15 cellular contexts compared by ENCODE assay signal in genomic region chr9:128903871-128904371, GRCh38. TPM values are rescaled to one million over a fixed set of nuclear protein-coding genes. Genes with fewer than 3 reads are reported as not detected.
DNase-seq lines count a peak whose midpoint lies in the region; ATAC-seq, FAIRE-seq and TF ChIP-seq lines count a peak whose summit lies in the region.
"Had no signal": no experiment of that assay in that cellular context is flagged by ENCODE, and none has a peak within 500 bp of the region (broad histone marks: within the 10 kb centered on the region; RNA-seq: fewer than 3 reads in every experiment).

No MANE protein-coding gene starts in this region.

- no peaks in the 10 kb centered on the region for H3K9me3 ChIP-seq in keratinocyte (ENCODE audit: control insufficient read depth, low read depth, low read length)
- H3K9me3 ChIP-seq: stomach had no signal

- intact Hi-C loops in activated T-helper 2 cell treated with anti-CD3 and anti-CD28 coated beads, Interferon-gamma antibody, Interleukin-2, Interleukin-4, amounts not matched to agents 10 μg/mL and 5 μg/mL and 100 μg/mL, durations not matched to agents 14 hours and 24 hours and 36 hours (cut with micrococcal nuclease), result loop anchor here (2.0 kb wide), 2 partner anchors 21 to 43 kb away; partner anchors contain the start of genes DOLK, LRRC8A and NUP188

- H3K36me3 ChIP-seq in ACC112 (ENCODE audit: insufficient read depth, low read length), result peaks cover 22% of the 10 kb centered on the region
- peaks cover 19 to 62% of the 10 kb centered on the region in 2 experiments for H3K36me3 ChIP-seq in keratinocyte (ENCODE audit: control insufficient read depth in 2 of 2, extremely low read depth in 1 of 2, insufficient read depth in 2 of 2, low read length in 2 of 2)

- H3K36me3 Mint-ChIP-seq in activated T-helper 2 cell treated with anti-CD3 and anti-CD28 coated beads, Interferon-gamma antibody, Interleukin-2, Interleukin-4, amounts not matched to agents 10 μg/mL and 5 μg/mL and 100 μg/mL, durations not matched to agents 14 hours and 24 hours and 36 hours (ENCODE audit: low read depth), result peaks cover 29% of the 10 kb centered on the region

- no peak for ATAC-seq in GM21515 (IDR thresholded peaks at IDR 0.05; ENCODE audit: unreplicated experiment)

- no peaks in the 10 kb centered on the region for H3K9me3 Mint-ChIP-seq in activated T-helper 2 cell treated with anti-CD3 and anti-CD28 coated beads, Interferon-gamma antibody, Interleukin-2, Interleukin-4, amounts not matched to agents 10 μg/mL and 5 μg/mL and 100 μg/mL, durations not matched to agents 14 hours and 24 hours and 36 hours

- H4K20me1 ChIP-seq in keratinocyte (ENCODE audit: control insufficient read depth, extremely low read depth, insufficient read depth, low read length), result no peaks in the 10 kb centered on the region

- peaks cover 32% of the 10 kb centered on the region for H3K4me1 ChIP-seq in ACC112 (ENCODE audit: control insufficient read depth, insufficient read depth, low read length, unreplicated experiment)
- peaks cover 47% of the 10 kb centered on the region for H3K4me1 ChIP-seq in keratinocyte (ENCODE audit: control insufficient read depth, extremely low read depth, insufficient read depth, low read length)
- H3K4me1 ChIP-seq: parathyroid adenoma had no signal

- H3K27me3 ChIP-seq in ACC112 (ENCODE audit: insufficient read depth, low read length) (no peaks in the 10 kb centered on the region), keratinocyte (ENCODE audit: control insufficient read depth, extremely low read depth, insufficient read depth, low read length) (no peaks in the 10 kb centered on the region)
- H3K27me3 ChIP-seq: stomach had no signal

- H3K4me3 ChIP-seq in ACC112 (ENCODE audit: low read depth, low read length) (no peak overlapping the region), keratinocyte (ENCODE audit: control insufficient read depth in 2 of 3, extremely low read depth in 1 of 3, insufficient read depth in 2 of 3, low read depth in 1 of 3, low read length in 3 of 3) (no peak overlapping the region)
- H3K4me3 ChIP-seq: stomach had no signal

- no peak overlapping the region for H3K4me3 Mint-ChIP-seq in activated T-helper 2 cell treated with anti-CD3 and anti-CD28 coated beads, Interferon-gamma antibody, Interleukin-2, Interleukin-4, amounts not matched to agents 10 μg/mL and 5 μg/mL and 100 μg/mL, durations not matched to agents 14 hours and 24 hours and 36 hours (ENCODE audit: low read depth)

- H3K9me1 ChIP-seq in keratinocyte (ENCODE audit: control insufficient read depth, extremely low read depth, insufficient read depth, low read length), result no peaks in the 10 kb centered on the region

- H3K27ac Mint-ChIP-seq in activated T-helper 2 cell treated with anti-CD3 and anti-CD28 coated beads, Interferon-gamma antibody, Interleukin-2, Interleukin-4, amounts not matched to agents 10 μg/mL and 5 μg/mL and 100 μg/mL, durations not matched to agents 14 hours and 24 hours and 36 hours, result peak overlapping the region; percentile 69

- H2AFZ ChIP-seq in ACC112 (ENCODE audit: low read length, unreplicated experiment), result no peak overlapping the region
- no peak overlapping the region for H2AFZ ChIP-seq in keratinocyte (ENCODE audit: control insufficient read depth, low read length)
- H2AFZ ChIP-seq: parathyroid adenoma had no signal

- TF ChIP-seq CTCF in keratinocyte (optimal IDR thresholded peaks at IDR 0.05 in 1 of 3, IDR thresholded peaks at IDR 0.05 in 1 of 3, conservative IDR thresholded peaks at IDR 0.05 in 1 of 3; ENCODE audit: extremely low read depth in 1 of 3, insufficient read depth in 2 of 3, low read length in 3 of 3), result no peak

- dilution Hi-C loops in keratinocyte (cut with MboI; ENCODE audit: extremely low pct_ligation_motif_present, low sequenced_read_pairs), result no loop called here

- H3K4me2 ChIP-seq in keratinocyte (ENCODE audit: control insufficient read depth, extremely low read depth, insufficient read depth, low read depth, low read length), result no peak overlapping the region

- DNase-seq in EH (ENCODE audit: low read depth), result peak; percentile 52
- no peak for DNase-seq in activated T-helper 2 cell treated with anti-CD3 and anti-CD28 coated beads, Interferon-gamma antibody, Interleukin-2, Interleukin-4, amounts not matched to agents 10 μg/mL and 5 μg/mL and 100 μg/mL, durations not matched to agents 14 hours and 24 hours and 36 hours (ENCODE audit: low spot score)
- no peak for DNase-seq in keratinocyte (ENCODE audit: low read depth, low spot score)
- no peak for DNase-seq in foreskin melanocyte
- DNase-seq in nucleus accumbens (lab: John Stamatoyannopoulos, UW), result no peak
- DNase-seq in DMS79 treated with DMSO at 0.1 percent for 48 hours (lab: John Stamatoyannopoulos, UW), result no peak
- DNase-seq: cerebellar nuclear complex, KBM-7, NCI-H2081, stomach had no signal

- no peak for FAIRE-seq in keratinocyte (lab: Jason Lieb, UNC)
- FAIRE-seq: GM19239, H54 had no signal

- H3K79me2 ChIP-seq in ACC112 (ENCODE audit: control insufficient read depth, insufficient read depth, low read length, unreplicated experiment) (peaks cover 33% of the 10 kb centered on the region), keratinocyte (ENCODE audit: control insufficient read depth, insufficient read depth, low read length) (peaks cover 64% of the 10 kb centered on the region)

- peak overlapping the region; percentile 15 for H3K9ac ChIP-seq in keratinocyte (ENCODE audit: control insufficient read depth, extremely low read depth, insufficient read depth, low read length)
- H3K9ac ChIP-seq: parathyroid adenoma had no signal

- H3K27me3 Mint-ChIP-seq in activated T-helper 2 cell treated with anti-CD3 and anti-CD28 coated beads, Interferon-gamma antibody, Interleukin-2, Interleukin-4, amounts not matched to agents 10 μg/mL and 5 μg/mL and 100 μg/mL, durations not matched to agents 14 hours and 24 hours and 36 hours (ENCODE audit: low read depth), result no peaks in the 10 kb centered on the region

- peaks cover 44% of the 10 kb centered on the region for H3K4me1 Mint-ChIP-seq in activated T-helper 2 cell treated with anti-CD3 and anti-CD28 coated beads, Interferon-gamma antibody, Interleukin-2, Interleukin-4, amounts not matched to agents 10 μg/mL and 5 μg/mL and 100 μg/mL, durations not matched to agents 14 hours and 24 hours and 36 hours (ENCODE audit: low read depth)

- H3K27ac ChIP-seq in ACC112 (ENCODE audit: low read depth, low read length), result peak overlapping the region; percentile 64; the same call in 1 of the 2 replicates
- H3K27ac ChIP-seq in keratinocyte (ENCODE audit: control insufficient read depth, insufficient read depth, low read length), result peak overlapping the region; percentile 67
- H3K27ac ChIP-seq: parathyroid adenoma had no signal

RNA-seq across cellular contexts. Expression of gene PHYHD1, which starts 16.9 kb away (rescaled TPM):
- 0.44 and 0.68 TPM in 2 replicates for total RNA-seq in activated T-helper 2 cell treated with anti-CD3 and anti-CD28 coated beads, Interferon-gamma antibody, Interleukin-2, Interleukin-4, amounts not matched to agents 10 μg/mL and 5 μg/mL and 100 μg/mL, durations not matched to agents 14 hours and 24 hours and 36 hours
- polyA plus RNA-seq in keratinocyte, result 4.6 to 5.2 TPM (median 4.7 TPM) in 3 replicates
- polyA plus RNA-seq in keratinocyte (2011; ENCODE audit: low read depth), result 1.3 TPM
- polyA plus RNA-seq in keratinocyte (2011; cell fraction: cytosol; rRNA removed), result 3.6 and 6.2 TPM in 2 replicates
- 4.1 and 7.8 TPM in 2 replicates for polyA plus RNA-seq in keratinocyte (2011; cell fraction: nucleus; rRNA removed)
- 4.0 and 6.0 TPM in 2 replicates for polyA plus RNA-seq in keratinocyte (2012; ENCODE audit: low replicate concordance)
- 4.2 to 5.9 TPM (median 4.5 TPM) in 3 replicates for polyA minus RNA-seq in keratinocyte
- 4.0 TPM for polyA minus RNA-seq in keratinocyte (2011; cell fraction: cytosol; rRNA and poly(A)+ RNA removed)
- polyA minus RNA-seq in keratinocyte (2011; cell fraction: nucleus; rRNA and poly(A)+ RNA removed), result 2.0 and 2.9 TPM in 2 replicates

RNA-seq across cellular contexts. Expression of gene LRRC8A, which starts 22.0 kb away (rescaled TPM):
- 24.9 and 25.4 TPM in 2 replicates for total RNA-seq in activated T-helper 2 cell treated with anti-CD3 and anti-CD28 coated beads, Interferon-gamma antibody, Interleukin-2, Interleukin-4, amounts not matched to agents 10 μg/mL and 5 μg/mL and 100 μg/mL, durations not matched to agents 14 hours and 24 hours and 36 hours
- 88.3 to 127 TPM (median 109 TPM) in 3 replicates for polyA plus RNA-seq in keratinocyte
- polyA plus RNA-seq in keratinocyte (2011; ENCODE audit: low read depth), result 51.1 TPM
- polyA plus RNA-seq in keratinocyte (2011; cell fraction: cytosol; rRNA removed), result 77.7 and 119 TPM in 2 replicates
- 143 and 183 TPM in 2 replicates for polyA plus RNA-seq in keratinocyte (2011; cell fraction: nucleus; rRNA removed)
- polyA plus RNA-seq in keratinocyte (2012; ENCODE audit: low replicate concordance), result 109 and 130 TPM in 2 replicates
- polyA minus RNA-seq in keratinocyte, result 154 to 426 TPM (median 169 TPM) in 3 replicates
- polyA minus RNA-seq in keratinocyte (2011; cell fraction: cytosol; rRNA and poly(A)+ RNA removed), result 129 TPM
- 118 and 144 TPM in 2 replicates for polyA minus RNA-seq in keratinocyte (2011; cell fraction: nucleus; rRNA and poly(A)+ RNA removed)

RNA-seq across cellular contexts. Expression of gene KYAT1, which starts 22.2 kb away (rescaled TPM):
- total RNA-seq in activated T-helper 2 cell treated with anti-CD3 and anti-CD28 coated beads, Interferon-gamma antibody, Interleukin-2, Interleukin-4, amounts not matched to agents 10 μg/mL and 5 μg/mL and 100 μg/mL, durations not matched to agents 14 hours and 24 hours and 36 hours, result 13.6 and 14.0 TPM in 2 replicates
- 10.9 to 13.9 TPM (median 13.9 TPM) in 3 replicates for polyA plus RNA-seq in keratinocyte
- polyA plus RNA-seq in keratinocyte (2011; ENCODE audit: low read depth), result 0.94 TPM
- 7.3 and 10.5 TPM in 2 replicates for polyA plus RNA-seq in keratinocyte (2011; cell fraction: cytosol; rRNA removed)
- polyA plus RNA-seq in keratinocyte (2011; cell fraction: nucleus; rRNA removed), result 16.3 and 20.8 TPM in 2 replicates
- 5.3 and 10.5 TPM in 2 replicates for polyA plus RNA-seq in keratinocyte (2012; ENCODE audit: low replicate concordance)
- polyA minus RNA-seq in keratinocyte, result 6.9 to 19.5 TPM (median 10.4 TPM) in 3 replicates
- 9.8 TPM for polyA minus RNA-seq in keratinocyte (2011; cell fraction: cytosol; rRNA and poly(A)+ RNA removed)
- polyA minus RNA-seq in keratinocyte (2011; cell fraction: nucleus; rRNA and poly(A)+ RNA removed), result 4.2 and 5.6 TPM in 2 replicates

RNA-seq across cellular contexts. Expression of gene DOLK, which starts 43.5 kb away (rescaled TPM):
- 13.0 and 13.3 TPM in 2 replicates for total RNA-seq in activated T-helper 2 cell treated with anti-CD3 and anti-CD28 coated beads, Interferon-gamma antibody, Interleukin-2, Interleukin-4, amounts not matched to agents 10 μg/mL and 5 μg/mL and 100 μg/mL, durations not matched to agents 14 hours and 24 hours and 36 hours
- polyA plus RNA-seq in keratinocyte, result 21.8 to 33.5 TPM (median 27.1 TPM) in 3 replicates
- 3.1 TPM for polyA plus RNA-seq in keratinocyte (2011; ENCODE audit: low read depth)
- 12.1 and 12.4 TPM in 2 replicates for polyA plus RNA-seq in keratinocyte (2011; cell fraction: cytosol; rRNA removed)
- polyA plus RNA-seq in keratinocyte (2011; cell fraction: nucleus; rRNA removed), result 38.8 and 40.3 TPM in 2 replicates
- polyA plus RNA-seq in keratinocyte (2012; ENCODE audit: low replicate concordance), result 13.1 and 23.2 TPM in 2 replicates
- 40.4 to 52.8 TPM (median 50.8 TPM) in 3 replicates for polyA minus RNA-seq in keratinocyte
- polyA minus RNA-seq in keratinocyte (2011; cell fraction: cytosol; rRNA and poly(A)+ RNA removed), result 24.6 TPM
- polyA minus RNA-seq in keratinocyte (2011; cell fraction: nucleus; rRNA and poly(A)+ RNA removed), result 30.9 and 33.5 TPM in 2 replicates

RNA-seq across cellular contexts. Expression of gene NUP188, which starts 43.6 kb away (rescaled TPM):
- total RNA-seq in activated T-helper 2 cell treated with anti-CD3 and anti-CD28 coated beads, Interferon-gamma antibody, Interleukin-2, Interleukin-4, amounts not matched to agents 10 μg/mL and 5 μg/mL and 100 μg/mL, durations not matched to agents 14 hours and 24 hours and 36 hours, result 161 and 175 TPM in 2 replicates
- 25.6 to 56.3 TPM (median 31.1 TPM) in 3 replicates for polyA plus RNA-seq in keratinocyte
- 19.4 TPM for polyA plus RNA-seq in keratinocyte (2011; ENCODE audit: low read depth)
- polyA plus RNA-seq in keratinocyte (2011; cell fraction: cytosol; rRNA removed), result 26.2 and 29.1 TPM in 2 replicates
- 67.0 and 73.7 TPM in 2 replicates for polyA plus RNA-seq in keratinocyte (2011; cell fraction: nucleus; rRNA removed)
- polyA plus RNA-seq in keratinocyte (2012; ENCODE audit: low replicate concordance), result 15.6 and 37.3 TPM in 2 replicates
- polyA minus RNA-seq in keratinocyte, result 92.5 to 239 TPM (median 127 TPM) in 3 replicates
- 62.2 TPM for polyA minus RNA-seq in keratinocyte (2011; cell fraction: cytosol; rRNA and poly(A)+ RNA removed)
- 88.4 and 120 TPM in 2 replicates for polyA minus RNA-seq in keratinocyte (2011; cell fraction: nucleus; rRNA and poly(A)+ RNA removed)
